ENCODE assay signal across 12 cellular contexts in the genomic region with DNA sequence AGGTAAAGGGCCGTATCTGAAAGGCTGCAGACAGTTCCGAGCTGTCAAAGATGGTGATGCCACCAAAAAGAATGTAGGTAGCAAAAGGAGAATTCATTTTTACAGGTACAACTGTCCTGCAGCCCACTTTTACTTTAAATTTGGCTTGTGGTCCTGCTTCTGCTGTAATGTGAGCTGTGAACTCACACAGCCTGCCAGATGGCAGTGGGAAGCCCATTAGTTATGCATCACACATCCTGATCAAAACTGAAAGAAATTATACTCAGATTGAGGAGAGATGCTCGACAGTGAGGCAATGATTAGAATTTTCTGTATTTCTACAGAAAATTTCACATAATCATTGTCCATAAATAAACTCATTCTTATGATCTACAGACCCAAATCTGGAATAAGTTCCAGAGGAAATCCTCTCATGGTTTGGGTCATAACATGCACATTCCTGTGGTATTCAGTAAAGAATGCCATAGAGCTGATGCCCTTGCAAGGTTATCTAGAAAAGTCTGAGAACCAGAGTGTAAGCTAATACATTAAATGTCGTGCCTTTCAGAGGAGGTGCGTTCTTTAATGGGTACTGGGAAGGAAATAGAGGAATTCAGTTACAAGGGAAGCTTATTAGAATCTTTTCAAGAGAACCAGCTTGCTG. TPM values are rescaled to one million over a fixed set of nuclear protein-coding genes. Genes with fewer than 3 reads are reported as not detected.
DNase-seq lines count a peak whose midpoint lies in the region; ATAC-seq, FAIRE-seq and TF ChIP-seq lines count a peak whose summit lies in the region.
"Had no signal": no experiment of that assay in that cellular context is flagged by ENCODE, and none has a peak within 500 bp of the region (broad histone marks: within the 10 kb centered on the region; RNA-seq: fewer than 3 reads in every experiment).

No MANE protein-coding gene starts in this region.

- H2AFZ ChIP-seq in GM23338: no peak overlapping the region

- no peak overlapping the region for H3K4me2 ChIP-seq in GM23338

- no peaks in the 10 kb centered on the region for H3K9me3 ChIP-seq in MG63
- H3K9me3 ChIP-seq: lower lobe of right lung, Peyer's patch, upper lobe of right lung had no signal

- no peaks in the 10 kb centered on the region for H3K36me3 ChIP-seq in MG63
- no peaks in the 10 kb centered on the region for H3K36me3 ChIP-seq in bronchial epithelial cell (ENCODE audit: control insufficient read depth, insufficient read depth, low read length)
- no peaks in the 10 kb centered on the region for H3K36me3 ChIP-seq in GM23338 (ENCODE audit: insufficient read depth)
- H3K36me3 ChIP-seq: lower lobe of right lung, Peyer's patch, upper lobe of right lung had no signal

- FAIRE-seq in bronchial epithelial cell (lab: Jason Lieb, UNC): no peak

- no peaks in the 10 kb centered on the region for H3F3A ChIP-seq in GM23338 (replicated peaks; ENCODE audit: low read depth)

- peaks cover 17 to 19% of the 10 kb centered on the region in 2 donors for H3K4me1 Mint-ChIP-seq in natural killer cell
- H3K4me1 Mint-ChIP-seq in GM23338: peaks cover 9% of the 10 kb centered on the region; the same call in 1 of the 3 replicates

- H3K27ac ChIP-seq in GM23338 (ENCODE audit: low read depth): no peak overlapping the region
- H3K27ac ChIP-seq: lower lobe of right lung, Peyer's patch, upper lobe of right lung had no signal

- TF ChIP-seq CTCF in bronchial epithelial cell (IDR thresholded peaks at IDR 0.05; ENCODE audit: insufficient read depth, low read length, severe bottlenecking) (no peak), natural killer cell (IDR thresholded peaks at IDR 0.05) (no peak), GM23338 (conservative IDR thresholded peaks at IDR 0.05; ENCODE audit: low read depth in 2 of 2) (no peak)

- intact Hi-C loops in natural killer cell (cut with micrococcal nuclease): no loop called here

- H3K4me1 ChIP-seq in GM23338 (ENCODE audit: insufficient read depth): no peaks in the 10 kb centered on the region
- H3K4me1 ChIP-seq: lower lobe of right lung, Peyer's patch, upper lobe of right lung had no signal

- H3K9me3 Mint-ChIP-seq in natural killer cell (no peaks in the 10 kb centered on the region), GM23338 (peaks cover 6% of the 10 kb centered on the region; the same call in 2 of the 3 replicates)

- H3K27me3 Mint-ChIP-seq in natural killer cell (ENCODE audit: low read depth in 2 of 2) (no peaks in the 10 kb centered on the region), GM23338 (ENCODE audit: insufficient read depth, low read depth, poor library complexity) (no peaks in the 10 kb centered on the region)

- no peaks in the 10 kb centered on the region for H3K36me3 Mint-ChIP-seq in natural killer cell
- peaks cover 5% of the 10 kb centered on the region; the same call in 2 of the 3 replicates for H3K36me3 Mint-ChIP-seq in GM23338 (ENCODE audit: low read depth)

- no peaks in the 10 kb centered on the region for H3K79me2 ChIP-seq in GM23338 (replicated peaks; ENCODE audit: insufficient read depth)

- H4K20me1 ChIP-seq in GM23338 (replicated peaks; ENCODE audit: insufficient read depth): no peaks in the 10 kb centered on the region

- H3K27ac Mint-ChIP-seq in natural killer cell (peak overlapping the region; percentile 51 to 88), GM23338 (no peak overlapping the region)

- H3K4me3 ChIP-seq in MG63 (no peak overlapping the region), bronchial epithelial cell (ENCODE audit: low read depth, low read length) (no peak overlapping the region), GM23338 (no peak overlapping the region)
- H3K4me3 ChIP-seq: lower lobe of right lung, Peyer's patch, upper lobe of right lung had no signal

- DNase-seq in ELR (ENCODE audit: low read depth) (peak; percentile 84), MG63 (peak; percentile 24), bronchial epithelial cell (ENCODE audit: low read depth) (peak; percentile 22), natural killer cell (no peak), NCI-H345 (lab: John Stamatoyannopoulos, UW) (no peak), GM23338 (ENCODE audit: low spot score) (no peak), UCSD-AML1 (lab: John Stamatoyannopoulos, UW; ENCODE audit: unreplicated experiment) (no peak), NCI-H1105 treated with DMSO at 0.1 percent for 48 hours (lab: John Stamatoyannopoulos, UW) (no peak)
- DNase-seq: lower lobe of right lung; Peyer's patch; stimulated activated CD4-positive, alpha-beta T cell treated with anti-CD3 and anti-CD28 coated beads, Interleukin-1b, Interleukin-23, amount 100 ng/mL, for 48 hours; upper lobe of right lung had no signal

- peak; percentile 78 to 97 (median 78) for ATAC-seq in natural killer cell
- ATAC-seq in GM23338: no peak
- ATAC-seq: lower lobe of right lung, upper lobe of right lung had no signal

- H3K27me3 ChIP-seq in MG63: no peaks in the 10 kb centered on the region
- no peaks in the 10 kb centered on the region for H3K27me3 ChIP-seq in bronchial epithelial cell (ENCODE audit: control insufficient read depth, insufficient read depth, low read length)
- no peaks in the 10 kb centered on the region for H3K27me3 ChIP-seq in GM23338 (ENCODE audit: insufficient read depth)
- H3K27me3 ChIP-seq: Peyer's patch, upper lobe of right lung had no signal

- peaks cover 6% of the 10 kb centered on the region for H3K9me2 ChIP-seq in GM23338 (ENCODE audit: insufficient read depth)

- H3K4me3 Mint-ChIP-seq in natural killer cell: peak overlapping the region; percentile 57
- no peak overlapping the region for H3K4me3 Mint-ChIP-seq in GM23338

TF ChIP-seq in GM23338, 12 proteins besides CTCF, POLR2A, EP300 and RAD21:
- TF ChIP-seq, protein P1, sequence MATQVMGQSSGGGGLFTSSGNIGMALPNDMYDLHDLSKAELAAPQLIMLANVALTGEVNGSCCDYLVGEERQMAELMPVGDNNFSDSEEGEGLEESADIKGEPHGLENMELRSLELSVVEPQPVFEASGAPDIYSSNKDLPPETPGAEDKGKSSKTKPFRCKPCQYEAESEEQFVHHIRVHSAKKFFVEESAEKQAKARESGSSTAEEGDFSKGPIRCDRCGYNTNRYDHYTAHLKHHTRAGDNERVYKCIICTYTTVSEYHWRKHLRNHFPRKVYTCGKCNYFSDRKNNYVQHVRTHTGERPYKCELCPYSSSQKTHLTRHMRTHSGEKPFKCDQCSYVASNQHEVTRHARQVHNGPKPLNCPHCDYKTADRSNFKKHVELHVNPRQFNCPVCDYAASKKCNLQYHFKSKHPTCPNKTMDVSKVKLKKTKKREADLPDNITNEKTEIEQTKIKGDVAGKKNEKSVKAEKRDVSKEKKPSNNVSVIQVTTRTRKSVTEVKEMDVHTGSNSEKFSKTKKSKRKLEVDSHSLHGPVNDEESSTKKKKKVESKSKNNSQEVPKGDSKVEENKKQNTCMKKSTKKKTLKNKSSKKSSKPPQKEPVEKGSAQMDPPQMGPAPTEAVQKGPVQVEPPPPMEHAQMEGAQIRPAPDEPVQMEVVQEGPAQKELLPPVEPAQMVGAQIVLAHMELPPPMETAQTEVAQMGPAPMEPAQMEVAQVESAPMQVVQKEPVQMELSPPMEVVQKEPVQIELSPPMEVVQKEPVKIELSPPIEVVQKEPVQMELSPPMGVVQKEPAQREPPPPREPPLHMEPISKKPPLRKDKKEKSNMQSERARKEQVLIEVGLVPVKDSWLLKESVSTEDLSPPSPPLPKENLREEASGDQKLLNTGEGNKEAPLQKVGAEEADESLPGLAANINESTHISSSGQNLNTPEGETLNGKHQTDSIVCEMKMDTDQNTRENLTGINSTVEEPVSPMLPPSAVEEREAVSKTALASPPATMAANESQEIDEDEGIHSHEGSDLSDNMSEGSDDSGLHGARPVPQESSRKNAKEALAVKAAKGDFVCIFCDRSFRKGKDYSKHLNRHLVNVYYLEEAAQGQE (IDR thresholded peaks at IDR 0.05; ENCODE audit: unreplicated experiment): no peak
- TF ChIP-seq ZNF114 (CRISPR knock-in tag; IDR thresholded peaks at IDR 0.05) (no peak), JUNB (IDR thresholded peaks at IDR 0.05; ENCODE audit: unreplicated experiment) (no peak), NANOG (IDR thresholded peaks at IDR 0.05; ENCODE audit: borderline replicate concordance) (no peak)

RNA-seq across cellular contexts. Expression of a gene that starts 23.9 kb away (rescaled TPM):
- 9.3 and 10.2 TPM in 2 replicates for total RNA-seq in MG63 (2014; rRNA removed; shearing (Covaris generic); ENCODE audit: low replicate concordance)
- 1.9 and 2.6 TPM in 2 replicates for total RNA-seq in bronchial epithelial cell
- total RNA-seq in natural killer cell: 10 to 100 TPM in 2 of 3 donors, 1 to 10 TPM in 1; 8.2 to 14.7 (median 12.2) TPM
- total RNA-seq in GM23338 (2014; rRNA removed; shearing (Covaris generic)): 33.5 and 37.2 TPM in 2 replicates
- polyA plus RNA-seq in GM23338 (2016; fragmentation: Nextera tagmentation; extraction: Ambion mirVana): 26.4 and 27.2 TPM in 2 replicates

Comparison
In these comparisons a context has a peak if more than half of its experiments do, and no peak if none do; other contexts are left out.
1. DNase-seq: peak in ELR (single experiment), MG63 (single experiment) and bronchial epithelial cell (single experiment); none in natural killer cell (single experiment), NCI-H345 (single experiment), GM23338 (single experiment), UCSD-AML1 (single experiment) and NCI-H1105 treated with DMSO at 0.1 percent for 48 hours (single experiment).